ENCODE assay signal across 1 cellular context in genomic region chr11:10526974-10527918, GRCh38.
A peak's percentile ranks its signal among the peaks of the same experiment; 100 is the strongest.
TF ChIP-seq lines count a peak whose summit lies in the region.

No MANE protein-coding gene starts in this region.

TF ChIP-seq in GM12878, 131 proteins besides CTCF, POLR2A, EP300 and RAD21 (continued from another document):
- TF ChIP-seq BCL3 (IDR thresholded peaks at IDR 0.05; ENCODE audit: borderline replicate concordance, insufficient read depth, low read depth, low read length, poor library complexity, severe bottlenecking) (peak; percentile 75), KDM1A (IDR thresholded peaks at IDR 0.05; ENCODE audit: borderline replicate concordance) (no peak), MYC (IDR thresholded peaks at IDR 0.05; ENCODE audit: insufficient read depth, insufficient read length, insufficient replicate concordance, low read length, severe bottlenecking) (no peak), SUPT20H (IDR thresholded peaks at IDR 0.05; ENCODE audit: borderline replicate concordance, control insufficient read depth, low read depth, low read length) (no peak), BCL11A (IDR thresholded peaks at IDR 0.05; ENCODE audit: low read depth, low read length) (peak; percentile 64; the same call in 1 of the 2 replicates), SIN3A (IDR thresholded peaks at IDR 0.05; ENCODE audit: low read depth, low read length) (no peak), ESRRA (IDR thresholded peaks at IDR 0.05; ENCODE audit: low read length) (no peak), EED (IDR thresholded peaks at IDR 0.05; ENCODE audit: low read depth) (peak; percentile 82), RUNX3 (IDR thresholded peaks at IDR 0.05; ENCODE audit: low read length) (peak; percentile 65), CEBPZ (IDR thresholded peaks at IDR 0.05; ENCODE audit: low read depth, low read length) (no peak), MTA2 (IDR thresholded peaks at IDR 0.05; ENCODE audit: low read depth) (0 out of 2 replicates have a peak, but pooled peaks have one; percentile 21), SREBF1 (IDR thresholded peaks at IDR 0.05; ENCODE audit: low read length) (no peak), SREBF2 (IDR thresholded peaks at IDR 0.05; ENCODE audit: low read length) (no peak), SIX5 (IDR thresholded peaks at IDR 0.05; ENCODE audit: low read depth, low read length, severe bottlenecking) (no peak), ETV6 (conservative IDR thresholded peaks at IDR 0.05 in 1 of 2, IDR thresholded peaks at IDR 0.05 in 1 of 2; ENCODE audit: borderline replicate concordance in 1 of 2, low read depth in 1 of 2) (peak in 1 of 2 experiments; percentile 67; a peak in 2 of 4 replicates), JUND (IDR thresholded peaks at IDR 0.05; ENCODE audit: low read depth, low read length) (peak; percentile 70; the same call in 1 of the 2 replicates)
- TF ChIP-seq, protein P1, sequence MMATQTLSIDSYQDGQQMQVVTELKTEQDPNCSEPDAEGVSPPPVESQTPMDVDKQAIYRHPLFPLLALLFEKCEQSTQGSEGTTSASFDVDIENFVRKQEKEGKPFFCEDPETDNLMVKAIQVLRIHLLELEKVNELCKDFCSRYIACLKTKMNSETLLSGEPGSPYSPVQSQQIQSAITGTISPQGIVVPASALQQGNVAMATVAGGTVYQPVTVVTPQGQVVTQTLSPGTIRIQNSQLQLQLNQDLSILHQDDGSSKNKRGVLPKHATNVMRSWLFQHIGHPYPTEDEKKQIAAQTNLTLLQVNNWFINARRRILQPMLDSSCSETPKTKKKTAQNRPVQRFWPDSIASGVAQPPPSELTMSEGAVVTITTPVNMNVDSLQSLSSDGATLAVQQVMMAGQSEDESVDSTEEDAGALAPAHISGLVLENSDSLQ (IDR thresholded peaks at IDR 0.05) = peak; percentile 87
- TF ChIP-seq, protein P2, sequence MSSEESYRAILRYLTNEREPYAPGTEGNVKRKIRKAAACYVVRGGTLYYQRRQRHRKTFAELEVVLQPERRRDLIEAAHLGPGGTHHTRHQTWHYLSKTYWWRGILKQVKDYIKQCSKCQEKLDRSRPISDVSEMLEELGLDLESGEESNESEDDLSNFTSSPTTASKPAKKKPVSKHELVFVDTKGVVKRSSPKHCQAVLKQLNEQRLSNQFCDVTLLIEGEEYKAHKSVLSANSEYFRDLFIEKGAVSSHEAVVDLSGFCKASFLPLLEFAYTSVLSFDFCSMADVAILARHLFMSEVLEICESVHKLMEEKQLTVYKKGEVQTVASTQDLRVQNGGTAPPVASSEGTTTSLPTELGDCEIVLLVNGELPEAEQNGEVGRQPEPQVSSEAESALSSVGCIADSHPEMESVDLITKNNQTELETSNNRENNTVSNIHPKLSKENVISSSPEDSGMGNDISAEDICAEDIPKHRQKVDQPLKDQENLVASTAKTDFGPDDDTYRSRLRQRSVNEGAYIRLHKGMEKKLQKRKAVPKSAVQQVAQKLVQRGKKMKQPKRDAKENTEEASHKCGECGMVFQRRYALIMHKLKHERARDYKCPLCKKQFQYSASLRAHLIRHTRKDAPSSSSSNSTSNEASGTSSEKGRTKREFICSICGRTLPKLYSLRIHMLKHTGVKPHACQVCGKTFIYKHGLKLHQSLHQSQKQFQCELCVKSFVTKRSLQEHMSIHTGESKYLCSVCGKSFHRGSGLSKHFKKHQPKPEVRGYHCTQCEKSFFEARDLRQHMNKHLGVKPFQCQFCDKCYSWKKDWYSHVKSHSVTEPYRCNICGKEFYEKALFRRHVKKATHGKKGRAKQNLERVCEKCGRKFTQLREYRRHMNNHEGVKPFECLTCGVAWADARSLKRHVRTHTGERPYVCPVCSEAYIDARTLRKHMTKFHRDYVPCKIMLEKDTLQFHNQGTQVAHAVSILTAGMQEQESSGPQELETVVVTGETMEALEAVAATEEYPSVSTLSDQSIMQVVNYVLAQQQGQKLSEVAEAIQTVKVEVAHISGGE (CRISPR knock-in tag; IDR thresholded peaks at IDR 0.05) = no peak
- TF ChIP-seq, protein P3, sequence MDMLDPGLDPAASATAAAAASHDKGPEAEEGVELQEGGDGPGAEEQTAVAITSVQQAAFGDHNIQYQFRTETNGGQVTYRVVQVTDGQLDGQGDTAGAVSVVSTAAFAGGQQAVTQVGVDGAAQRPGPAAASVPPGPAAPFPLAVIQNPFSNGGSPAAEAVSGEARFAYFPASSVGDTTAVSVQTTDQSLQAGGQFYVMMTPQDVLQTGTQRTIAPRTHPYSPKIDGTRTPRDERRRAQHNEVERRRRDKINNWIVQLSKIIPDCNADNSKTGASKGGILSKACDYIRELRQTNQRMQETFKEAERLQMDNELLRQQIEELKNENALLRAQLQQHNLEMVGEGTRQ (IDR thresholded peaks at IDR 0.05; ENCODE audit: borderline replicate concordance, low read depth, low read length) = no peak
- TF ChIP-seq, protein P4, sequence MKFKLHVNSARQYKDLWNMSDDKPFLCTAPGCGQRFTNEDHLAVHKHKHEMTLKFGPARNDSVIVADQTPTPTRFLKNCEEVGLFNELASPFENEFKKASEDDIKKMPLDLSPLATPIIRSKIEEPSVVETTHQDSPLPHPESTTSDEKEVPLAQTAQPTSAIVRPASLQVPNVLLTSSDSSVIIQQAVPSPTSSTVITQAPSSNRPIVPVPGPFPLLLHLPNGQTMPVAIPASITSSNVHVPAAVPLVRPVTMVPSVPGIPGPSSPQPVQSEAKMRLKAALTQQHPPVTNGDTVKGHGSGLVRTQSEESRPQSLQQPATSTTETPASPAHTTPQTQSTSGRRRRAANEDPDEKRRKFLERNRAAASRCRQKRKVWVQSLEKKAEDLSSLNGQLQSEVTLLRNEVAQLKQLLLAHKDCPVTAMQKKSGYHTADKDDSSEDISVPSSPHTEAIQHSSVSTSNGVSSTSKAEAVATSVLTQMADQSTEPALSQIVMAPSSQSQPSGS (IDR thresholded peaks at IDR 0.05; ENCODE audit: low read length) = peak; percentile 73; the same call in 1 of the 2 replicates
- TF ChIP-seq, protein P5, sequence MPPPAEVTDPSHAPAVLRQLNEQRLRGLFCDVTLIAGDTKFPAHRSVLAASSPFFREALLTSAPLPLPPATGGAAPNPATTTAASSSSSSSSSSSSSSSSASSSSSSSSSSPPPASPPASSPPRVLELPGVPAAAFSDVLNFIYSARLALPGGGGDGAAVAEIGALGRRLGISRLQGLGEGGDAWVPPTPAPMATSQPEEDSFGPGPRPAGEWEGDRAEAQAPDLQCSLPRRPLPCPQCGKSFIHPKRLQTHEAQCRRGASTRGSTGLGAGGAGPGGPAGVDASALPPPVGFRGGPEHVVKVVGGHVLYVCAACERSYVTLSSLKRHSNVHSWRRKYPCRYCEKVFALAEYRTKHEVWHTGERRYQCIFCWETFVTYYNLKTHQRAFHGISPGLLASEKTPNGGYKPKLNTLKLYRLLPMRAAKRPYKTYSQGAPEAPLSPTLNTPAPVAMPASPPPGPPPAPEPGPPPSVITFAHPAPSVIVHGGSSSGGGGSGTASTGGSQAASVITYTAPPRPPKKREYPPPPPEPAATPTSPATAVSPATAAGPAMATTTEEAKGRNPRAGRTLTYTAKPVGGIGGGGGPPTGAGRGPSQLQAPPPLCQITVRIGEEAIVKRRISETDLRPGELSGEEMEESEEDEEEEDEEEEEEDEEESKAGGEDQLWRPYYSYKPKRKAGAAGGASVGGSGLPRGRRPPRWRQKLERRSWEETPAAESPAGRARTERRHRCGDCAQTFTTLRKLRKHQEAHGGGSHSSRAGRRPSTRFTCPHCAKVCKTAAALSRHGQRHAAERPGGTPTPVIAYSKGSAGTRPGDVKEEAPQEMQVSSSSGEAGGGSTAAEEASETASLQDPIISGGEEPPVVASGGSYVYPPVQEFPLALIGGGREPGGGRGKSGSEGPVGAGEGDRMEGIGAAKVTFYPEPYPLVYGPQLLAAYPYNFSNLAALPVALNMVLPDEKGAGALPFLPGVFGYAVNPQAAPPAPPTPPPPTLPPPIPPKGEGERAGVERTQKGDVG (CRISPR knock-in tag; IDR thresholded peaks at IDR 0.05) = no peak
